38 cellular contexts compared by ENCODE assay signal in the genomic region with DNA sequence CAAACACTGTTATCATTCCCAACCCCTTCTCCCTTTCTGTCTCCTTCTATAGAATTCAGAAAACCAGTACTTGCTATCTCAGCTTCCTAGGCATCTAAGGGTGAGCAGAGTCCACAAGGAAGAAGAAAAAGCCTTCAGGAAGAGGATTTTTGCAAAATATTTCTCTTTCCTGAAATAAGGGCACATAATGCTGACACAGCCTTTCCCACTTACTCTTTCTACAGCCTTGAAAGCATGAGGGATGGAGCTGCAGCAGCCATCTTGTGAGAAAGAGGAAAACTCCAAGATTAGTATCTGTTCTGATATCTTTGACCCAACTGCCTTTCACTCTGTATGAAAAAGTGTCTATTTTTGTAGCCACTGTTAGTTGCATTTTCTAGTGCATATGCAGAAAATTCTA.
"Had no signal": no experiment of that assay in that cellular context is flagged by ENCODE, and none has a peak within 500 bp of the region (broad histone marks: within the 10 kb centered on the region; RNA-seq: fewer than 3 reads in every experiment).

No MANE protein-coding gene starts in this region.

- H3K27me3 ChIP-seq: ascending aorta, cardiac muscle cell had no signal

- H3K4me1 ChIP-seq: ascending aorta had no signal

- H3K36me3 ChIP-seq: ascending aorta, cardiac muscle cell had no signal

- H3K27me3 Mint-ChIP-seq: activated B cell treated with CpG ODN at 0.5 μM for 24 hours; activated CD4-positive, alpha-beta memory T cell treated with anti-CD3 and anti-CD28 coated beads for 36 hours; activated CD8-positive, alpha-beta memory T cell treated with anti-CD3 and anti-CD28 coated beads, Interleukin-2, amount 10 ng/mL, durations not matched to agents 7 days and 5 days; activated naive CD4-positive, alpha-beta T cell treated with anti-CD3 and anti-CD28 coated beads, Interleukin-2, amount 10 ng/mL, durations not matched to agents 7 days and 5 days; activated naive CD8-positive, alpha-beta T cell treated with anti-CD3 and anti-CD28 coated beads, Interleukin-2, amount 10 ng/mL, durations not matched to agents 7 days and 5 days; activated T-cell treated with anti-CD3 and anti-CD28 coated beads, Interleukin-2, amount 50 U/mL, for 24 hours; central memory CD8-positive, alpha-beta T cell had no signal

- H3K27ac Mint-ChIP-seq: activated B cell treated with CpG ODN at 0.5 μM for 24 hours; activated CD4-positive, alpha-beta memory T cell treated with anti-CD3 and anti-CD28 coated beads for 36 hours; activated CD4-positive, alpha-beta T cell treated with anti-CD3 and anti-CD28 coated beads for 36 hours; activated CD8-positive, alpha-beta memory T cell treated with anti-CD3 and anti-CD28 coated beads, Interleukin-2, amount 10 ng/mL, durations not matched to agents 7 days and 5 days; activated CD8-positive, alpha-beta T cell treated with anti-CD3 and anti-CD28 coated beads, Interleukin-2, amount 10 ng/mL, durations not matched to agents 7 days and 5 days; activated naive CD4-positive, alpha-beta T cell treated with anti-CD3 and anti-CD28 coated beads, Interleukin-2, amount 10 ng/mL, durations not matched to agents 7 days and 5 days; activated naive CD4-positive, alpha-beta T cell treated with anti-CD3 and anti-CD28 coated beads, Interleukin-2, amount 50 U/mL, for 24 hours; activated naive CD8-positive, alpha-beta T cell; activated naive CD8-positive, alpha-beta T cell treated with anti-CD3 and anti-CD28 coated beads, Interleukin-2, amount 10 ng/mL, durations not matched to agents 7 days and 5 days; activated naive CD8-positive, alpha-beta T cell treated with anti-CD3 and anti-CD28 coated beads, Interleukin-2, amount 50 U/mL, for 24 hours; activated T-cell treated with anti-CD3 and anti-CD28 coated beads, Interleukin-2, amount 50 U/mL, for 24 hours; activated T-helper 2 cell treated with anti-CD3 and anti-CD28 coated beads, Interferon-gamma antibody, Interleukin-2, Interleukin-4, amounts not matched to agents 10 μg/mL and 5 μg/mL and 100 μg/mL, durations not matched to agents 14 hours and 24 hours and 36 hours; brain; T-helper 1 cell treated with Interleukin-12 subunit alpha and Interleukin-12 subunit beta and Interleukin-4 antibody, amounts not matched to agents 30 μg/mL and 1 μg/mL, for 36 hours; T-helper 2 cell treated with Interferon-gamma antibody and Interleukin-4, amounts not matched to agents 5 μg/mL and 100 μg/mL, for 36 hours had no signal

- DNase-seq: activated B cell treated with CpG ODN at 0.5 μM for 24 hours; activated CD4-positive, alpha-beta memory T cell treated with anti-CD3 and anti-CD28 coated beads for 36 hours; activated CD4-positive, alpha-beta T cell treated with anti-CD3 and anti-CD28 coated beads for 36 hours; activated CD4-positive, alpha-beta T cell treated with anti-CD3 and anti-CD28 coated beads for 48 hours; activated CD4-positive, alpha-beta T cell treated with anti-CD3 and anti-CD28 coated beads, Interleukin-2, amount 50 U/mL, for 1 hour; activated CD4-positive, alpha-beta T cell treated with anti-CD3 and anti-CD28 coated beads, Interleukin-2, amount 50 U/mL, for 4 hours; activated CD4-positive, CD25-positive, alpha-beta regulatory T cell treated with anti-CD3 and anti-CD28 coated beads, Interleukin-2, amount 50 U/mL, for 72 hours; activated CD8-positive, alpha-beta memory T cell treated with anti-CD3 and anti-CD28 coated beads for 24 hours; activated CD8-positive, alpha-beta memory T cell treated with anti-CD3 and anti-CD28 coated beads, Interleukin-2, amount 10 ng/mL, durations not matched to agents 7 days and 5 days; activated CD8-positive, alpha-beta memory T cell treated with anti-CD3 and anti-CD28 coated beads, Interleukin-2, amount 50 U/mL, for 48 hours; activated CD8-positive, alpha-beta T cell treated with anti-CD3 and anti-CD28 coated beads, Interleukin-2, amount 10 ng/mL, durations not matched to agents 7 days and 5 days; activated effector memory CD4-positive, alpha-beta T cell treated with Interleukin-2 at 50 U/mL for 16 hours; activated gamma-delta T cell; activated naive CD4-positive, alpha-beta T cell treated with anti-CD3 and anti-CD28 coated beads, Interleukin-2, amount 10 ng/mL, durations not matched to agents 7 days and 5 days; activated naive CD4-positive, alpha-beta T cell treated with Interleukin-2 at 50 U/mL for 16 hours; activated naive CD8-positive, alpha-beta T cell treated with anti-CD3 and anti-CD28 coated beads, Interleukin-2, amount 10 ng/mL, durations not matched to agents 7 days and 5 days; activated naive CD8-positive, alpha-beta T cell treated with anti-CD3 and anti-CD28 coated beads, Interleukin-2, amount 50 U/mL, for 24 hours; activated T-cell treated with anti-CD3 and anti-CD28 coated beads, Interleukin-2, amount 50 U/mL, for 24 hours; activated T-cell treated with anti-CD3 and anti-CD28 coated beads, Interleukin-2, amount 50 U/mL, for 48 hours; amygdala; anterior cingulate cortex; caudate nucleus; cerebellar nuclear complex; T-helper 1 cell; T-helper 2 cell; T-helper 9 cell had no signal

- H3K9me3 ChIP-seq: ascending aorta had no signal

- H3K36me3 Mint-ChIP-seq: activated CD4-positive, alpha-beta memory T cell treated with anti-CD3 and anti-CD28 coated beads for 36 hours; activated CD8-positive, alpha-beta memory T cell treated with anti-CD3 and anti-CD28 coated beads, Interleukin-2, amount 10 ng/mL, durations not matched to agents 7 days and 5 days; activated naive CD4-positive, alpha-beta T cell treated with anti-CD3 and anti-CD28 coated beads, Interleukin-2, amount 10 ng/mL, durations not matched to agents 7 days and 5 days; activated naive CD4-positive, alpha-beta T cell treated with anti-CD3 and anti-CD28 coated beads, Interleukin-2, amount 50 U/mL, for 24 hours; activated naive CD8-positive, alpha-beta T cell; activated naive CD8-positive, alpha-beta T cell treated with anti-CD3 and anti-CD28 coated beads, Interleukin-2, amount 10 ng/mL, durations not matched to agents 7 days and 5 days; brain had no signal

- ATAC-seq: activated CD4-positive, alpha-beta T cell treated with anti-CD3 and anti-CD28 coated beads for 36 hours; activated CD8-positive, alpha-beta memory T cell treated with anti-CD3 and anti-CD28 coated beads, Interleukin-2, amount 10 ng/mL, durations not matched to agents 7 days and 5 days; activated CD8-positive, alpha-beta T cell treated with anti-CD3 and anti-CD28 coated beads, Interleukin-2, amount 10 ng/mL, durations not matched to agents 7 days and 5 days; activated naive CD8-positive, alpha-beta T cell treated with anti-CD3 and anti-CD28 coated beads, Interleukin-2, amount 50 U/mL, for 24 hours had no signal

- H3K4me1 Mint-ChIP-seq: activated CD4-positive, alpha-beta T cell treated with anti-CD3 and anti-CD28 coated beads for 36 hours; activated CD8-positive, alpha-beta memory T cell treated with anti-CD3 and anti-CD28 coated beads, Interleukin-2, amount 10 ng/mL, durations not matched to agents 7 days and 5 days; activated naive CD4-positive, alpha-beta T cell treated with anti-CD3 and anti-CD28 coated beads, Interleukin-2, amount 10 ng/mL, durations not matched to agents 7 days and 5 days; activated naive CD4-positive, alpha-beta T cell treated with anti-CD3 and anti-CD28 coated beads, Interleukin-2, amount 50 U/mL, for 24 hours; activated naive CD8-positive, alpha-beta T cell treated with anti-CD3 and anti-CD28 coated beads, Interleukin-2, amount 10 ng/mL, durations not matched to agents 7 days and 5 days; activated naive CD8-positive, alpha-beta T cell treated with anti-CD3 and anti-CD28 coated beads, Interleukin-2, amount 50 U/mL, for 24 hours; brain; central memory CD8-positive, alpha-beta T cell had no signal

- H3K4me3 Mint-ChIP-seq: activated B cell treated with CpG ODN at 0.5 μM for 24 hours; activated CD4-positive, alpha-beta memory T cell treated with anti-CD3 and anti-CD28 coated beads for 36 hours; activated CD4-positive, alpha-beta T cell treated with anti-CD3 and anti-CD28 coated beads for 36 hours; activated CD8-positive, alpha-beta memory T cell treated with anti-CD3 and anti-CD28 coated beads, Interleukin-2, amount 10 ng/mL, durations not matched to agents 7 days and 5 days; activated CD8-positive, alpha-beta T cell treated with anti-CD3 and anti-CD28 coated beads, Interleukin-2, amount 10 ng/mL, durations not matched to agents 7 days and 5 days; activated naive CD4-positive, alpha-beta T cell treated with anti-CD3 and anti-CD28 coated beads, Interleukin-2, amount 10 ng/mL, durations not matched to agents 7 days and 5 days; activated naive CD4-positive, alpha-beta T cell treated with anti-CD3 and anti-CD28 coated beads, Interleukin-2, amount 50 U/mL, for 24 hours; activated naive CD8-positive, alpha-beta T cell; activated naive CD8-positive, alpha-beta T cell treated with anti-CD3 and anti-CD28 coated beads, Interleukin-2, amount 10 ng/mL, durations not matched to agents 7 days and 5 days; activated naive CD8-positive, alpha-beta T cell treated with anti-CD3 and anti-CD28 coated beads, Interleukin-2, amount 50 U/mL, for 24 hours; activated T-cell treated with anti-CD3 and anti-CD28 coated beads, Interleukin-2, amount 50 U/mL, for 24 hours; brain; central memory CD8-positive, alpha-beta T cell; T-helper 1 cell treated with Interleukin-12 subunit alpha and Interleukin-12 subunit beta and Interleukin-4 antibody, amounts not matched to agents 30 μg/mL and 1 μg/mL, for 36 hours; T-helper 2 cell treated with Interferon-gamma antibody and Interleukin-4, amounts not matched to agents 5 μg/mL and 100 μg/mL, for 36 hours had no signal

- H3K9me3 Mint-ChIP-seq: activated B cell treated with CpG ODN at 0.5 μM for 24 hours; activated naive CD4-positive, alpha-beta T cell treated with anti-CD3 and anti-CD28 coated beads, Interleukin-2, amount 50 U/mL, for 24 hours; activated naive CD8-positive, alpha-beta T cell treated with anti-CD3 and anti-CD28 coated beads, Interleukin-2, amount 10 ng/mL, durations not matched to agents 7 days and 5 days; activated naive CD8-positive, alpha-beta T cell treated with anti-CD3 and anti-CD28 coated beads, Interleukin-2, amount 50 U/mL, for 24 hours; activated T-cell treated with anti-CD3 and anti-CD28 coated beads, Interleukin-2, amount 50 U/mL, for 24 hours; T-helper 1 cell treated with Interleukin-12 subunit alpha and Interleukin-12 subunit beta and Interleukin-4 antibody, amounts not matched to agents 30 μg/mL and 1 μg/mL, for 36 hours; T-helper 2 cell treated with Interferon-gamma antibody and Interleukin-4, amounts not matched to agents 5 μg/mL and 100 μg/mL, for 36 hours had no signal

- FAIRE-seq: bronchial epithelial cell, TTC549 had no signal

- H3K4me3 ChIP-seq: ascending aorta, cardiac muscle cell had no signal

- H3K27ac ChIP-seq: ascending aorta, cardiac muscle cell, VCaP had no signal
